18 cellular contexts compared by ENCODE assay signal in the genomic region with DNA sequence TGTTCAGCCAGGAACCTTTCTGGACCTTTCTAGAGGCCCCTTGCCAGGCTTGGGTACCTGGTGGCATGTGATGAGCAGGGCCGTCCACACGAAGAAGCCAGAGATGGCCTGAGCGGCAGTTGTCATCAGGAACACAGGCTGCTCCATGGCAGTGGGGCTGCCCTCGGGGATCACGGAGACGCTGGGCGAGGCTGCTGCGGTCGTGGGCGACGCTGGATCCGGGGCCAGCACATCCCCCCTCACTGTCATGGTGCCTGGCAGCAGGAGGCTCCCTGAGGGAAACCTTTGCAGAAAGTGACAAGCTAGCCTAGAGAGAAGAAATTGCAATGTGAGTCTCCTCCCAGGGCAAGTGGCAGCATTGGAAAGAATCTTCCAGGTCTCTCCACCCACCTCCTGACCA. TPM values are rescaled to one million over a fixed set of nuclear protein-coding genes. Genes with fewer than 3 reads are reported as not detected.
DNase-seq lines count a peak whose midpoint lies in the region; ATAC-seq and TF ChIP-seq lines count a peak whose summit lies in the region.
"Had no signal": no experiment of that assay in that cellular context is flagged by ENCODE, and none has a peak within 500 bp of the region (broad histone marks: within the 10 kb centered on the region; RNA-seq: fewer than 3 reads in every experiment).

No MANE protein-coding gene starts in this region.

- TF ChIP-seq POLR2A in heart left ventricle (IDR thresholded peaks at IDR 0.05) (no peak), spleen (IDR thresholded peaks at IDR 0.05) (no peak)

- no peaks in the 10 kb centered on the region for H3K27me3 Mint-ChIP-seq in neural crest cell (ENCODE audit: low read depth)

- DNase-seq in heart left ventricle (no peak), Right ventricle myocardium inferior (ENCODE audit: missing footprints) (no peak), caudate nucleus (lab: John Stamatoyannopoulos, UW) (no peak), neural crest cell (ENCODE audit: low read depth, low spot score) (no peak), thoracic aorta (ENCODE audit: low spot score) (no peak), spleen (no peak), iPS-NIHi11 (ENCODE audit: low spot score) (no peak), SIG-M5 (lab: John Stamatoyannopoulos, UW) (no peak)
- DNase-seq: 8988T; COR-L47; DMS53; NCI-H1436 treated with DMSO at 0.1 percent for 48 hours; NCI-H2081 treated with DMSO at 0.1 percent for 48 hours; NCI-H226; NCI-H526; NK-92 treated with Interleukin-12 subunit alpha and Interleukin-12 subunit beta, amount 100 ng/mL, for 24 hours; PC-3 had no signal

- H3K36me3 Mint-ChIP-seq in neural crest cell (ENCODE audit: low read depth), result peaks cover 11% of the 10 kb centered on the region

- no peak for TF ChIP-seq CTCF in heart left ventricle (IDR thresholded peaks at IDR 0.05)
- no peak for TF ChIP-seq CTCF in neural crest cell (conservative IDR thresholded peaks at IDR 0.05)
- TF ChIP-seq CTCF in thoracic aorta (IDR thresholded peaks at IDR 0.05), result no peak
- TF ChIP-seq CTCF in spleen (IDR thresholded peaks at IDR 0.05 in 8 of 11, conservative IDR thresholded peaks at IDR 0.05 in 3 of 11), result no peak

- no peak overlapping the region for H3K4me3 Mint-ChIP-seq in neural crest cell

- intact Hi-C loops in heart left ventricle (cut with DNase I), result loop anchor here in 1 of 10 donors (10.0 kb wide), 1 partner anchor 133 kb away; a partner anchor contains a TSS
- intact Hi-C loops in Right ventricle myocardium inferior (cut with DNase I), result no loop called here
- intact Hi-C loops in spleen (cut with DNase I; ENCODE audit: low total_unique reads), result no loop called here

- peaks cover 23% of the 10 kb centered on the region for H3K4me1 Mint-ChIP-seq in neural crest cell

- peaks cover 0 to 48% (median 44%) of the 10 kb centered on the region in 9 donors for H3K36me3 ChIP-seq in heart left ventricle
- peaks cover 19% of the 10 kb centered on the region for H3K36me3 ChIP-seq in thoracic aorta
- H3K36me3 ChIP-seq in spleen, result peaks cover 0 to 61% (median 35%) of the 10 kb centered on the region in 6 donors

- peaks cover 0 to 7% (median 0%) of the 10 kb centered on the region in 12 donors for H3K9me3 ChIP-seq in heart left ventricle
- H3K9me3 ChIP-seq in thoracic aorta, result no peaks in the 10 kb centered on the region
- peaks cover 0 to 9% (median 2%) of the 10 kb centered on the region in 8 donors for H3K9me3 ChIP-seq in spleen

- WGBS in heart left ventricle, 4 donors, result 88 to 93% (median 90%) methylated on average over 3 to 12 of the region's 12 CpGs
- WGBS in spleen, 5 donors, result 92 to 97% (median 97%) methylated on average over 2 to 12 of the region's 12 CpGs

- peak overlapping the region; percentile 27 for H3K27ac Mint-ChIP-seq in neural crest cell (ENCODE audit: unreplicated experiment)

- no peak overlapping the region for H3K4me3 ChIP-seq in heart left ventricle
- no peak overlapping the region for H3K4me3 ChIP-seq in thoracic aorta
- no peak overlapping the region for H3K4me3 ChIP-seq in spleen

- no peaks in the 10 kb centered on the region for H3K27me3 ChIP-seq in heart left ventricle
- H3K27me3 ChIP-seq in thoracic aorta (replicated peaks; ENCODE audit: insufficient read depth), result no peaks in the 10 kb centered on the region
- no peaks in the 10 kb centered on the region for H3K27me3 ChIP-seq in spleen (replicated peaks in 1 of 7)

- no peak for ATAC-seq in heart left ventricle
- ATAC-seq in Right ventricle myocardium inferior, result no peak
- ATAC-seq in thoracic aorta (ENCODE audit: insufficient number of reproducible peaks, low FRiP score, low read depth), result no peak
- ATAC-seq: PC-3 had no signal

- H3K4me1 ChIP-seq in heart left ventricle (peaks cover 0 to 68% (median 44%) of the 10 kb centered on the region in 12 donors), thoracic aorta (ENCODE audit: control insufficient read depth in 1 of 2, low read depth in 2 of 2) (peaks cover 10 to 71% of the 10 kb centered on the region in 2 donors), spleen (peaks cover 0 to 37% (median 4%) of the 10 kb centered on the region in 6 donors)

- no peaks in the 10 kb centered on the region for H3K9me3 Mint-ChIP-seq in neural crest cell

- H3K27ac ChIP-seq in heart left ventricle (peak overlapping the region in 10 of 12 donors; percentile 11 to 82 (median 70)), caudate nucleus (ENCODE audit: low read depth, low read length) (peak overlapping the region; percentile 90), thoracic aorta (peak overlapping the region; percentile 79 to 83), spleen (peak overlapping the region in 1 of 8 donors; percentile 16)
- H3K27ac ChIP-seq: C4-2B had no signal

RNA-seq across cellular contexts. Expression of a gene that starts 25.1 kb away (rescaled TPM):
- total RNA-seq in heart left ventricle (100 to 1,000 TPM in 1 of 9 donors, 10 to 100 TPM in 8; 37.6 to 103 (median 47.0) TPM), Right ventricle myocardium inferior (43.1 TPM), neural crest cell (58.3 and 60.3 TPM in 2 replicates), thoracic aorta (100 to 1,000 TPM; 134 to 254 TPM), spleen (100 to 1,000 TPM in 1 of 7 donors, 10 to 100 TPM in 6; 37.1 to 105 (median 65.6) TPM)
- polyA plus RNA-seq in heart left ventricle (10 to 100 TPM; 19.5 to 54.4 TPM), spleen (10 to 100 TPM in 1 of 3 donors, 1 to 10 TPM in 2; 5.0 to 18.3 (median 7.9) TPM)

RNA-seq across cellular contexts. Expression of a gene that starts 45.9 kb away (rescaled TPM):
- total RNA-seq in heart left ventricle (10 to 100 TPM in 3 of 9 donors, 1 to 10 TPM in 6; 1.9 to 35.8 (median 4.0) TPM), Right ventricle myocardium inferior (4.7 TPM), neural crest cell (3.9 and 5.4 TPM in 2 replicates), thoracic aorta (100 to 1,000 TPM in 1 of 2 donors, 10 to 100 TPM in 1; 97.6 to 111 TPM), spleen (10 to 100 TPM in 3 of 7 donors, 1 to 10 TPM in 4; 6.7 to 32.4 (median 9.0) TPM)
- polyA plus RNA-seq in heart left ventricle (10 to 100 TPM in 1 of 2 donors, 1 to 10 TPM in 1; 4.7 to 36.0 TPM), spleen (10 to 100 TPM in 1 of 3 donors, 1 to 10 TPM in 2; 2.1 to 11.5 (median 3.7) TPM)
